1 cellular context compared by ENCODE assay signal in the genomic region with DNA sequence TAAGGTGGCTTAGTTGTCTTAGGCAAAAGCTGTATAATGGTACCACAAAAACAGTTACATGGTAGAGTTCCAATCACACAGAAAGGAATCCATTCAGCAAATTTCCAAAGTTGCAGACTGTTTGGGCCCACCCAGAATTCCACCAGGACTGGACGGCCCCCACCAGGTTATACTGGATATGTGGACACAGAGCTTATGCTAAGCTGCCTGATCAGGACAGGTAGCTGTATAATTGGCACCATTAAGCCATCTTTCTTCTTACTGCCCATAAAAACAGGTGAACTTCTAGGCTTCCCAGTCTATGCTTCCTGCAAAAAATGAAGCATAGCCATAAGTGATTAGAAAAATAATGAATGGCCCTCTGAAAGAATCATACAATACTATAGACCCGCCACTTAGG. TPM values are rescaled to one million over a fixed set of nuclear protein-coding genes. Genes with fewer than 3 reads are reported as not detected.
"Had no signal": no experiment of that assay in that cellular context is flagged by ENCODE, and none has a peak within 500 bp of the region (broad histone marks: within the 10 kb centered on the region; RNA-seq: fewer than 3 reads in every experiment).

No MANE protein-coding gene starts in this region.

RNA-seq across cellular contexts. Expression of gene SMIM33, which starts 59.3 kb away (rescaled TPM):
- total RNA-seq: G401 had no signal
